Comparison of ENCODE assay signal across 9 cellular contexts in genomic region chr13:108448891-108449290, GRCh38.
"Had no signal": no experiment of that assay in that cellular context is flagged by ENCODE, and none has a peak within 500 bp of the region (broad histone marks: within the 10 kb centered on the region; RNA-seq: fewer than 3 reads in every experiment).

No MANE protein-coding gene starts in this region.

- H3K4me2 ChIP-seq: GM23338 had no signal

- H3K9me3 Mint-ChIP-seq: GM23338, H9 had no signal

- H3K4me3 Mint-ChIP-seq: GM23338, H9, HFFc6 had no signal

- H3K27ac ChIP-seq: HL-60 had no signal

- H2AFZ ChIP-seq: GM23338 had no signal

- FAIRE-seq: H1, H54, HTR-8/SVneo, K562 had no signal

- H3K27ac Mint-ChIP-seq: GM23338, H9, HFFc6 had no signal

- H3K4me3 ChIP-seq: GM23338, K562 had no signal

- DNase-seq: H9, HFFc6, IMR-90 had no signal
